ENCODE assay signal across 1 cellular context in the genomic region with DNA sequence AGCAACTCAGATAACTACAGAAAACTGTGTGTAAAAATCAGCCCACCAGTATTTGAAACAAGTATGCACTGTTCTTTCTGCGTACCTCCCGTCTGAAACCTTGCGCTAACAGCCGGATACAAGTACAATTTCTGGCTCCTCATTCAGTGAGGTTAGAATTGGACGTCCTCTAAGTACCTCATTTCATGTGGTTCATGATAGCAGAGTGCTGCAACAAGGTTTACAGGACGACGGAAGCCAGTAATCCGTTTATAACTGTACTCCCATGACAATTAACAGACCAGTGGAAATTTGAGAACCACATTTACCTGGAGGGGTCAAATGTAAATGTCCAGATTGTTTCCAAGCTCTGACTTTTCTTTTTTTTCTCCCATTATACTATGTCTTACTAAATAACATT.
TF ChIP-seq lines count a peak whose summit lies in the region.

No MANE protein-coding gene starts in this region.

TF ChIP-seq in K562, 482 proteins besides CTCF, POLR2A, EP300 and RAD21:
- TF ChIP-seq TGIF2 (CRISPR knock-in tag; IDR thresholded peaks at IDR 0.05) (no peak), CBFA2T3 (IDR thresholded peaks at IDR 0.05) (no peak), ZNF239 (CRISPR knock-in tag; IDR thresholded peaks at IDR 0.05) (no peak), ZNF766 (CRISPR knock-in tag; conservative IDR thresholded peaks at IDR 0.05) (no peak), TARDBP (IDR thresholded peaks at IDR 0.05) (no peak), NELFE (IDR thresholded peaks at IDR 0.05; ENCODE audit: insufficient read depth, insufficient read length) (no peak), ZNF830 (CRISPR knock-in tag; IDR thresholded peaks at IDR 0.05) (no peak), HDAC6 (IDR thresholded peaks at IDR 0.05; ENCODE audit: low read depth, low read length) (no peak), SRSF3 (IDR thresholded peaks at IDR 0.05; ENCODE audit: insufficient read depth, low read length) (no peak), ZNF561 (CRISPR knock-in tag; conservative IDR thresholded peaks at IDR 0.05) (no peak), ELF2 (CRISPR knock-in tag; IDR thresholded peaks at IDR 0.05) (no peak), NCOR1 (IDR thresholded peaks at IDR 0.05) (no peak), DMBX1 (CRISPR knock-in tag; IDR thresholded peaks at IDR 0.05; ENCODE audit: borderline replicate concordance) (no peak), EHMT2 (IDR thresholded peaks at IDR 0.05) (no peak)
- TF ChIP-seq, protein P1, sequence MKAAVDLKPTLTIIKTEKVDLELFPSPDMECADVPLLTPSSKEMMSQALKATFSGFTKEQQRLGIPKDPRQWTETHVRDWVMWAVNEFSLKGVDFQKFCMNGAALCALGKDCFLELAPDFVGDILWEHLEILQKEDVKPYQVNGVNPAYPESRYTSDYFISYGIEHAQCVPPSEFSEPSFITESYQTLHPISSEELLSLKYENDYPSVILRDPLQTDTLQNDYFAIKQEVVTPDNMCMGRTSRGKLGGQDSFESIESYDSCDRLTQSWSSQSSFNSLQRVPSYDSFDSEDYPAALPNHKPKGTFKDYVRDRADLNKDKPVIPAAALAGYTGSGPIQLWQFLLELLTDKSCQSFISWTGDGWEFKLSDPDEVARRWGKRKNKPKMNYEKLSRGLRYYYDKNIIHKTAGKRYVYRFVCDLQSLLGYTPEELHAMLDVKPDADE (conservative IDR thresholded peaks at IDR 0.05; ENCODE audit: control insufficient read depth, low read depth, low read length), result no peak
- TF ChIP-seq, protein P2, sequence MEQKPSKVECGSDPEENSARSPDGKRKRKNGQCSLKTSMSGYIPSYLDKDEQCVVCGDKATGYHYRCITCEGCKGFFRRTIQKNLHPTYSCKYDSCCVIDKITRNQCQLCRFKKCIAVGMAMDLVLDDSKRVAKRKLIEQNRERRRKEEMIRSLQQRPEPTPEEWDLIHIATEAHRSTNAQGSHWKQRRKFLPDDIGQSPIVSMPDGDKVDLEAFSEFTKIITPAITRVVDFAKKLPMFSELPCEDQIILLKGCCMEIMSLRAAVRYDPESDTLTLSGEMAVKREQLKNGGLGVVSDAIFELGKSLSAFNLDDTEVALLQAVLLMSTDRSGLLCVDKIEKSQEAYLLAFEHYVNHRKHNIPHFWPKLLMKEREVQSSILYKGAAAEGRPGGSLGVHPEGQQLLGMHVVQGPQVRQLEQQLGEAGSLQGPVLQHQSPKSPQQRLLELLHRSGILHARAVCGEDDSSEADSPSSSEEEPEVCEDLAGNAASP (IDR thresholded peaks at IDR 0.05), result no peak
- TF ChIP-seq, protein P3, sequence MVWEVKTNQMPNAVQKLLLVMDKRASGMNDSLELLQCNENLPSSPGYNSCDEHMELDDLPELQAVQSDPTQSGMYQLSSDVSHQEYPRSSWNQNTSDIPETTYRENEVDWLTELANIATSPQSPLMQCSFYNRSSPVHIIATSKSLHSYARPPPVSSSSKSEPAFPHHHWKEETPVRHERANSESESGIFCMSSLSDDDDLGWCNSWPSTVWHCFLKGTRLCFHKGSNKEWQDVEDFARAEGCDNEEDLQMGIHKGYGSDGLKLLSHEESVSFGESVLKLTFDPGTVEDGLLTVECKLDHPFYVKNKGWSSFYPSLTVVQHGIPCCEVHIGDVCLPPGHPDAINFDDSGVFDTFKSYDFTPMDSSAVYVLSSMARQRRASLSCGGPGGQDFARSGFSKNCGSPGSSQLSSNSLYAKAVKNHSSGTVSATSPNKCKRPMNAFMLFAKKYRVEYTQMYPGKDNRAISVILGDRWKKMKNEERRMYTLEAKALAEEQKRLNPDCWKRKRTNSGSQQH (CRISPR knock-in tag; IDR thresholded peaks at IDR 0.05), result no peak
